Comparison of ENCODE assay signal across 19 cellular contexts in the genomic region with DNA sequence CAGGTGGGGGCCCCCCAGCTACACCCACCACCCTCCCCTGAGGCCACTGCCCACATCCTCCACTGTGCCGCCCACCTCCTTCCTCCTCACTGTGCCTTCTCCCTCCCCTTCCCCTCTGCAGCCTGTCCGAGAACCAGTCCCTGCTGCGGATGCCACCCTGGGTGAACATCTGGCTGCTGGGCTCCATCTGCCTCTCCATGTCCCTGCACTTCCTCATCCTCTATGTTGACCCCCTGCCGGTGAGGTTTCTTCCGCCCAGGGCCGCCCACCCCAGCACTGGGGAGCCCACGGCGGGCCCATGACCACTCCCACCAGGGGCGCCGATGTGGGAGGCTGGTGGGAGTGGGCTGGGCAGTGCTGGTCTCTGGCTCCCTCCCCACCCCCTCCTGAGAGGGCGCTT. TPM values are rescaled to one million over a fixed set of nuclear protein-coding genes. Genes with fewer than 3 reads are reported as not detected.
DNase-seq lines count a peak whose midpoint lies in the region; ATAC-seq and TF ChIP-seq lines count a peak whose summit lies in the region.
"Had no signal": no experiment of that assay in that cellular context is flagged by ENCODE, and none has a peak within 500 bp of the region (broad histone marks: within the 10 kb centered on the region; RNA-seq: fewer than 3 reads in every experiment).

No MANE protein-coding gene starts in this region.

- peaks cover 3% of the 10 kb centered on the region for H3K4me1 Mint-ChIP-seq in activated naive CD8-positive, alpha-beta T cell treated with anti-CD3 and anti-CD28 coated beads, Interleukin-2, amount 50 U/mL, for 24 hours
- H3K4me1 Mint-ChIP-seq in activated naive CD8-positive, alpha-beta T cell treated with anti-CD3 and anti-CD28 coated beads for 36 hours: peaks cover 3% of the 10 kb centered on the region
- H3K4me1 Mint-ChIP-seq in activated B cell treated with CpG ODN at 0.5 μM for 24 hours: peaks cover 18% of the 10 kb centered on the region
- peaks cover 0 to 3% (median 0%) of the 10 kb centered on the region in 7 donors for H3K4me1 Mint-ChIP-seq in naive thymus-derived CD4-positive, alpha-beta T cell
- H3K4me1 Mint-ChIP-seq: activated CD4-positive, alpha-beta T cell treated with anti-CD3 and anti-CD28 coated beads for 36 hours; brain; CD4-positive, CD25-positive, alpha-beta regulatory T cell had no signal

- no peak overlapping the region for H3K4me3 Mint-ChIP-seq in activated naive CD8-positive, alpha-beta T cell treated with anti-CD3 and anti-CD28 coated beads, Interleukin-2, amount 50 U/mL, for 24 hours
- no peak overlapping the region for H3K4me3 Mint-ChIP-seq in activated naive CD8-positive, alpha-beta T cell treated with anti-CD3 and anti-CD28 coated beads for 36 hours
- no peak overlapping the region for H3K4me3 Mint-ChIP-seq in activated B cell treated with CpG ODN at 0.5 μM for 24 hours
- no peak overlapping the region for H3K4me3 Mint-ChIP-seq in naive thymus-derived CD4-positive, alpha-beta T cell
- H3K4me3 Mint-ChIP-seq: activated CD4-positive, alpha-beta T cell treated with anti-CD3 and anti-CD28 coated beads for 36 hours; activated CD8-positive, alpha-beta memory T cell treated with anti-CD3 and anti-CD28 coated beads, Interleukin-2, amount 10 ng/mL, durations not matched to agents 7 days and 5 days; brain; CD4-positive, CD25-positive, alpha-beta regulatory T cell had no signal

- intact Hi-C loops in activated B cell treated with CpG ODN at 0.5 μM for 24 hours (cut with micrococcal nuclease) (loop anchor here (2.0 kb wide), 1 partner anchor 22 kb away; a partner anchor contains a TSS), spleen (cut with DNase I; ENCODE audit: low total_unique reads) (no loop called here)
- intact Hi-C loops in naive thymus-derived CD4-positive, alpha-beta T cell (cut with micrococcal nuclease): no loop called here

- H3K27ac ChIP-seq in naive thymus-derived CD4-positive, alpha-beta T cell (ENCODE audit: low read depth, low read length): no peak overlapping the region
- peak overlapping the region in 1 of 8 donors; percentile 38 for H3K27ac ChIP-seq in spleen
- H3K27ac ChIP-seq: vagina had no signal

- CTCF ChIA-PET in activated B cell treated with CpG ODN at 0.5 μM for 24 hours (lab: Charles Lee): no interaction called here
- CTCF ChIA-PET in naive thymus-derived CD4-positive, alpha-beta T cell (lab: Charles Lee): interaction anchor here (0.6 kb wide), 1 partner anchor 85 kb away, joined by 7 read pairs; no protein-coding TSS in a partner anchor

- no peaks in the 10 kb centered on the region for H3K9me3 Mint-ChIP-seq in activated naive CD8-positive, alpha-beta T cell treated with anti-CD3 and anti-CD28 coated beads, Interleukin-2, amount 50 U/mL, for 24 hours
- no peaks in the 10 kb centered on the region for H3K9me3 Mint-ChIP-seq in activated naive CD8-positive, alpha-beta T cell treated with anti-CD3 and anti-CD28 coated beads for 36 hours
- H3K9me3 Mint-ChIP-seq in activated B cell treated with CpG ODN at 0.5 μM for 24 hours: no peaks in the 10 kb centered on the region
- H3K9me3 Mint-ChIP-seq in naive thymus-derived CD4-positive, alpha-beta T cell: peaks cover 0 to 1% (median 0%) of the 10 kb centered on the region in 11 donors
- H3K9me3 Mint-ChIP-seq: activated T-helper 2 cell treated with anti-CD3 and anti-CD28 coated beads, Interferon-gamma antibody, Interleukin-2, Interleukin-4, amounts not matched to agents 10 μg/mL and 5 μg/mL and 100 μg/mL, durations not matched to agents 14 hours and 24 hours and 36 hours; brain; CD4-positive, CD25-positive, alpha-beta regulatory T cell had no signal

- no peak overlapping the region for H3K4me3 ChIP-seq in naive thymus-derived CD4-positive, alpha-beta T cell (ENCODE audit: low read length)
- no peak overlapping the region for H3K4me3 ChIP-seq in spleen
- H3K4me3 ChIP-seq: smooth muscle cell, vagina had no signal

- H3K27ac Mint-ChIP-seq in activated naive CD8-positive, alpha-beta T cell treated with anti-CD3 and anti-CD28 coated beads, Interleukin-2, amount 50 U/mL, for 24 hours: no peak overlapping the region
- H3K27ac Mint-ChIP-seq in activated naive CD8-positive, alpha-beta T cell treated with anti-CD3 and anti-CD28 coated beads for 36 hours: no peak overlapping the region
- H3K27ac Mint-ChIP-seq in activated B cell treated with CpG ODN at 0.5 μM for 24 hours: peak overlapping the region; percentile 73
- peak overlapping the region in 1 of 9 donors; percentile 80 for H3K27ac Mint-ChIP-seq in naive thymus-derived CD4-positive, alpha-beta T cell
- H3K27ac Mint-ChIP-seq: activated CD4-positive, alpha-beta T cell treated with anti-CD3 and anti-CD28 coated beads for 36 hours; activated CD8-positive, alpha-beta memory T cell treated with anti-CD3 and anti-CD28 coated beads, Interleukin-2, amount 10 ng/mL, durations not matched to agents 7 days and 5 days; activated T-helper 2 cell treated with anti-CD3 and anti-CD28 coated beads, Interferon-gamma antibody, Interleukin-2, Interleukin-4, amounts not matched to agents 10 μg/mL and 5 μg/mL and 100 μg/mL, durations not matched to agents 14 hours and 24 hours and 36 hours; brain; CD4-positive, CD25-positive, alpha-beta regulatory T cell had no signal

- ATAC-seq in activated naive CD8-positive, alpha-beta T cell treated with anti-CD3 and anti-CD28 coated beads, Interleukin-2, amount 50 U/mL, for 24 hours: peak; percentile 27
- ATAC-seq in activated B cell treated with CpG ODN at 0.5 μM for 24 hours (ENCODE audit: low read depth): peak; percentile 36
- peak; percentile 40 for ATAC-seq in naive thymus-derived CD4-positive, alpha-beta T cell
- no peak for ATAC-seq in HG03045 (IDR thresholded peaks at IDR 0.05; ENCODE audit: unreplicated experiment)
- ATAC-seq in HG02885 (IDR thresholded peaks at IDR 0.05; ENCODE audit: poor library complexity, unreplicated experiment): no peak
- ATAC-seq: activated CD4-positive, alpha-beta T cell treated with anti-CD3 and anti-CD28 coated beads for 36 hours; activated CD8-positive, alpha-beta memory T cell treated with anti-CD3 and anti-CD28 coated beads, Interleukin-2, amount 10 ng/mL, durations not matched to agents 7 days and 5 days had no signal

- no peaks in the 10 kb centered on the region for H3K27me3 Mint-ChIP-seq in activated naive CD8-positive, alpha-beta T cell treated with anti-CD3 and anti-CD28 coated beads, Interleukin-2, amount 50 U/mL, for 24 hours
- H3K27me3 Mint-ChIP-seq in activated naive CD8-positive, alpha-beta T cell treated with anti-CD3 and anti-CD28 coated beads for 36 hours: no peaks in the 10 kb centered on the region
- no peaks in the 10 kb centered on the region for H3K27me3 Mint-ChIP-seq in activated B cell treated with CpG ODN at 0.5 μM for 24 hours
- H3K27me3 Mint-ChIP-seq in naive thymus-derived CD4-positive, alpha-beta T cell: no peaks in the 10 kb centered on the region
- H3K27me3 Mint-ChIP-seq: activated CD4-positive, alpha-beta T cell treated with anti-CD3 and anti-CD28 coated beads for 36 hours; activated CD8-positive, alpha-beta memory T cell treated with anti-CD3 and anti-CD28 coated beads, Interleukin-2, amount 10 ng/mL, durations not matched to agents 7 days and 5 days; brain; CD4-positive, CD25-positive, alpha-beta regulatory T cell had no signal

- H3K36me3 ChIP-seq in naive thymus-derived CD4-positive, alpha-beta T cell (ENCODE audit: control insufficient read depth in 2 of 3, insufficient read depth in 3 of 3, low read length in 3 of 3): peaks cover 0 to 25% (median 0%) of the 10 kb centered on the region in 3 experiments
- peaks cover 0 to 45% (median 39%) of the 10 kb centered on the region in 6 donors for H3K36me3 ChIP-seq in spleen

- no peaks in the 10 kb centered on the region for H3K27me3 ChIP-seq in naive thymus-derived CD4-positive, alpha-beta T cell (ENCODE audit: control insufficient read depth in 2 of 2, insufficient read depth in 2 of 2, low read length in 2 of 2)
- H3K27me3 ChIP-seq in spleen (replicated peaks in 1 of 7): no peaks in the 10 kb centered on the region
- H3K27me3 ChIP-seq: vagina had no signal

- TF ChIP-seq POLR2A in spleen (IDR thresholded peaks at IDR 0.05): no peak

- no peaks in the 10 kb centered on the region for H3K9me3 ChIP-seq in naive thymus-derived CD4-positive, alpha-beta T cell (ENCODE audit: control insufficient read depth in 2 of 3, low read length in 3 of 3)
- H3K9me3 ChIP-seq in spleen: no peaks in the 10 kb centered on the region
- H3K9me3 ChIP-seq: vagina had no signal

- DNase-seq in activated naive CD8-positive, alpha-beta T cell treated with anti-CD3 and anti-CD28 coated beads, Interleukin-2, amount 50 U/mL, for 24 hours: no peak
- DNase-seq in activated naive CD8-positive, alpha-beta T cell treated with anti-CD3 and anti-CD28 coated beads for 36 hours: no peak
- DNase-seq in activated B cell treated with CpG ODN at 0.5 μM for 24 hours (no peak), cortex of kidney (lab: John Stamatoyannopoulos, UW) (no peak), spleen (no peak)
- DNase-seq in naive thymus-derived CD4-positive, alpha-beta T cell: no peak
- DNase-seq: activated CD4-positive, alpha-beta T cell treated with anti-CD3 and anti-CD28 coated beads for 36 hours; activated CD8-positive, alpha-beta memory T cell treated with anti-CD3 and anti-CD28 coated beads, Interleukin-2, amount 10 ng/mL, durations not matched to agents 7 days and 5 days; CD4-positive, CD25-positive, alpha-beta regulatory T cell; HCEC 1CT; NCI-H1105 treated with DMSO at 0.1 percent for 48 hours; NCI-H526; SW 1271 had no signal

- WGBS in spleen, 5 donors: 23 to 42% (median 29%) methylated on average over 10 to 11 of the region's 11 CpGs

- H3K4me1 ChIP-seq in naive thymus-derived CD4-positive, alpha-beta T cell (ENCODE audit: control insufficient read depth in 2 of 2, insufficient read depth in 2 of 2, low read length in 2 of 2): no peaks in the 10 kb centered on the region
- peaks cover 0 to 19% (median 3%) of the 10 kb centered on the region in 6 donors for H3K4me1 ChIP-seq in spleen
- H3K4me1 ChIP-seq: vagina had no signal

- no peaks in the 10 kb centered on the region for H3K36me3 Mint-ChIP-seq in activated naive CD8-positive, alpha-beta T cell treated with anti-CD3 and anti-CD28 coated beads, Interleukin-2, amount 50 U/mL, for 24 hours (ENCODE audit: low read depth)
- no peaks in the 10 kb centered on the region for H3K36me3 Mint-ChIP-seq in activated naive CD8-positive, alpha-beta T cell treated with anti-CD3 and anti-CD28 coated beads for 36 hours
- peaks cover 34% of the 10 kb centered on the region for H3K36me3 Mint-ChIP-seq in activated B cell treated with CpG ODN at 0.5 μM for 24 hours (ENCODE audit: low read depth)
- peaks cover 0 to 3% (median 0%) of the 10 kb centered on the region in 5 donors for H3K36me3 Mint-ChIP-seq in naive thymus-derived CD4-positive, alpha-beta T cell
- H3K36me3 Mint-ChIP-seq: activated CD8-positive, alpha-beta memory T cell treated with anti-CD3 and anti-CD28 coated beads, Interleukin-2, amount 10 ng/mL, durations not matched to agents 7 days and 5 days; CD4-positive, CD25-positive, alpha-beta regulatory T cell had no signal

- POLR2A ChIA-PET in activated B cell treated with CpG ODN at 0.5 μM for 24 hours (lab: Charles Lee): interaction anchor here (1.0 to 1.5 kb wide), 3 partner anchors 20 to 41 kb away, joined by 3 to 6 read pairs (median 3); a partner anchor contains a TSS
- POLR2A ChIA-PET in naive thymus-derived CD4-positive, alpha-beta T cell (lab: Charles Lee): no interaction called here

- TF ChIP-seq CTCF in activated B cell treated with CpG ODN at 0.5 μM for 24 hours (IDR thresholded peaks at IDR 0.05) (no peak), spleen (IDR thresholded peaks at IDR 0.05 in 8 of 11, conservative IDR thresholded peaks at IDR 0.05 in 3 of 11) (no peak)

RNA-seq across cellular contexts. Expression of a gene that starts 22.1 kb away (rescaled TPM):
- total RNA-seq in activated naive CD8-positive, alpha-beta T cell treated with anti-CD3 and anti-CD28 coated beads for 36 hours: 10 to 100 TPM; 11.4 to 12.5 TPM
- total RNA-seq in activated B cell treated with CpG ODN at 0.5 μM for 24 hours (93.5 and 110 TPM in 2 replicates), spleen (10 to 100 TPM; 43.1 to 82.5 (median 51.0) TPM)
- 10 to 100 TPM; 19.9 to 30.3 (median 27.3) TPM for total RNA-seq in naive thymus-derived CD4-positive, alpha-beta T cell
- 1 to 10 TPM; 4.4 to 7.5 TPM for polyA plus RNA-seq in naive thymus-derived CD4-positive, alpha-beta T cell
- polyA plus RNA-seq in spleen: 10 to 100 TPM; 40.8 to 90.0 (median 64.5) TPM

RNA-seq across cellular contexts. Expression of a gene that starts 24.6 kb away (rescaled TPM):
- 1 to 10 TPM; 2.0 to 2.8 TPM for total RNA-seq in activated naive CD8-positive, alpha-beta T cell treated with anti-CD3 and anti-CD28 coated beads for 36 hours
- total RNA-seq in activated B cell treated with CpG ODN at 0.5 μM for 24 hours (0.71 and 1.0 TPM in 2 replicates), spleen (1 to 10 TPM in 2 of 7 donors, under 1 TPM in 3, not detected in 2; 0.26 to 1.5 (median 0.82) TPM)
- 1 to 10 TPM in 2 of 5 experiments, under 1 TPM in 3; 0.32 to 1.6 (median 0.89) TPM for total RNA-seq in naive thymus-derived CD4-positive, alpha-beta T cell
- polyA plus RNA-seq in naive thymus-derived CD4-positive, alpha-beta T cell: not detected
- under 1 TPM; 0.33 to 0.46 (median 0.42) TPM for polyA plus RNA-seq in spleen
- total RNA-seq: vagina had no signal
- polyA plus RNA-seq: CD4-positive, CD25-positive, alpha-beta regulatory T cell had no signal

RNA-seq across cellular contexts. Expression of a gene that starts 28.9 kb away (rescaled TPM):
- 1 to 10 TPM; 2.1 to 2.6 TPM for total RNA-seq in activated naive CD8-positive, alpha-beta T cell treated with anti-CD3 and anti-CD28 coated beads for 36 hours
- total RNA-seq in activated B cell treated with CpG ODN at 0.5 μM for 24 hours (295 and 316 TPM in 2 replicates), spleen (100 to 1,000 TPM in 3 of 7 donors, 10 to 100 TPM in 4; 77.0 to 120 (median 98.0) TPM)
- total RNA-seq in naive thymus-derived CD4-positive, alpha-beta T cell: 1 to 10 TPM in 1 of 5 experiments, under 1 TPM in 4; 0.22 to 3.0 (median 0.32) TPM
- polyA plus RNA-seq in naive thymus-derived CD4-positive, alpha-beta T cell: under 1 TPM; 0.40 to 0.58 TPM
- 100 to 1,000 TPM; 202 to 312 (median 278) TPM for polyA plus RNA-seq in spleen
- total RNA-seq: activated CD8-positive, alpha-beta memory T cell treated with anti-CD3 and anti-CD28 coated beads, Interleukin-2, amount 10 ng/mL, durations not matched to agents 7 days and 5 days; smooth muscle cell; vagina had no signal
- polyA plus RNA-seq: smooth muscle cell had no signal

RNA-seq across cellular contexts. Expression of a gene that starts 39.3 kb away (rescaled TPM):
- 10 to 100 TPM; 33.8 to 34.7 TPM for total RNA-seq in activated naive CD8-positive, alpha-beta T cell treated with anti-CD3 and anti-CD28 coated beads for 36 hours
- total RNA-seq in activated B cell treated with CpG ODN at 0.5 μM for 24 hours (65.5 and 77.1 TPM in 2 replicates), spleen (10 to 100 TPM; 25.9 to 70.7 (median 60.7) TPM)
- 100 to 1,000 TPM in 2 of 5 experiments, 10 to 100 TPM in 3; 66.8 to 145 (median 77.8) TPM for total RNA-seq in naive thymus-derived CD4-positive, alpha-beta T cell
- polyA plus RNA-seq in naive thymus-derived CD4-positive, alpha-beta T cell: 1 to 10 TPM; 1.9 to 3.1 TPM
- polyA plus RNA-seq in spleen: 10 to 100 TPM; 28.1 to 60.8 (median 42.7) TPM

RNA-seq across cellular contexts. Expression of a gene that starts 47.8 kb away (rescaled TPM):
- 10 to 100 TPM; 65.6 to 74.4 TPM for total RNA-seq in activated naive CD8-positive, alpha-beta T cell treated with anti-CD3 and anti-CD28 coated beads for 36 hours
- total RNA-seq in activated B cell treated with CpG ODN at 0.5 μM for 24 hours (62.9 and 85.7 TPM in 2 replicates), spleen (10 to 100 TPM; 44.3 to 63.5 (median 54.5) TPM)
- total RNA-seq in naive thymus-derived CD4-positive, alpha-beta T cell: 100 to 1,000 TPM in 3 of 5 experiments, 10 to 100 TPM in 2; 70.9 to 117 (median 111) TPM
- polyA plus RNA-seq in naive thymus-derived CD4-positive, alpha-beta T cell: 10 to 100 TPM; 26.0 to 37.8 TPM
- polyA plus RNA-seq in spleen: 10 to 100 TPM; 21.1 to 34.0 (median 26.6) TPM

Comparison
In these comparisons a context has a peak if more than half of its experiments do, and no peak if none do; other contexts are left out.
1. ATAC-seq: peak in activated naive CD8-positive, alpha-beta T cell treated with anti-CD3 and anti-CD28 coated beads, Interleukin-2, amount 50 U/mL, for 24 hours (single experiment), activated B cell treated with CpG ODN at 0.5 μM for 24 hours (single experiment) and naive thymus-derived CD4-positive, alpha-beta T cell (single experiment); none in HG03045 (single experiment) and HG02885 (single experiment).
2. RNA of a gene that starts 28.9 kb away (total RNA-seq): 295 to 316 TPM in activated B cell treated with CpG ODN at 0.5 μM for 24 hours and 77.0 to 120 TPM in spleen; 2.1 to 2.6 TPM in activated naive CD8-positive, alpha-beta T cell treated with anti-CD3 and anti-CD28 coated beads for 36 hours and 0.22 to 3.0 TPM in naive thymus-derived CD4-positive, alpha-beta T cell; every median in the first group is over 10 times any median in the second.